Comparison of ENCODE assay signal across 30 cellular contexts in the genomic region with DNA sequence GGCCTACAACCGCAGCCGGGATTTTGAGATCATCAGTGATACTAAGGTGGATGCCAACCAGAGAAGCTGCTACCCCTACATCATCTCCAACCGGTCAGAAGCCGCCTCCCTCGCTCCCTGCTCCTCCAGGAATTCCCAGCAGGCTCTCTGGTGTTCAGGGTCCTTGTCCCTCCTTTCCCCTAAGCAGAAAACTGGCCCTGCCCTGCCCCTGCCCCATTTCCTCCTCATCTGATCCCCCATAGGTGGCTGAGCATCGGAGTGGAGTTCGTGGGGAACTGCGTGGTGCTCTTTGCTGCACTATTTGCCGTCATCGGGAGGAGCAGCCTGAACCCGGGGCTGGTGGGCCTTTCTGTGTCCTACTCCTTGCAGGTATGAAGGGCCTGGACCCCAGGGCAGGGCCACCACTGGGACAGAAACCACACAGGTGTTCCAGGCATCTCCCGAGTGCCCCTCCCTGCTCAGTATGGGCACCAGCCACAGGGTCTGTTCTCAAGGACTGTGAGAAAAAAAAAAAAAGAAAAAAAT.
"Had no signal": no experiment of that assay in that cellular context is flagged by ENCODE, and none has a peak within 500 bp of the region (broad histone marks: within the 10 kb centered on the region; RNA-seq: fewer than 3 reads in every experiment).

No MANE protein-coding gene starts in this region.

- H3K36me3 ChIP-seq: colonic mucosa, esophagus muscularis mucosa, heart right ventricle, neural progenitor cell, prostate gland, right atrium auricular region, sigmoid colon, transverse colon, vagina had no signal

- H3K36me3 Mint-ChIP-seq: immature natural killer cell; memory B cell; mesothelial cell of epicardium; naive B cell; neural progenitor cell; stimulated activated memory B cell treated with anti-CD40 and anti-IgM and Interleukin-4, amounts not matched to agents 10 μg/mL and 1 μg/mL and 100 μg/mL, for 72 hours had no signal

- H3K27me3 ChIP-seq: colonic mucosa, esophagus muscularis mucosa, heart right ventricle, neural progenitor cell, right atrium auricular region, sigmoid colon, transverse colon, vagina had no signal

- H3K4me1 ChIP-seq: neural progenitor cell, parathyroid adenoma, prostate gland had no signal

- H3K4me3 ChIP-seq: colonic mucosa, esophagus muscularis mucosa, heart right ventricle, lung, mucosa of descending colon, neural progenitor cell, prostate gland, right atrium auricular region, sigmoid colon, thoracic aorta, transverse colon, vagina had no signal

- H3K4me1 Mint-ChIP-seq: stimulated activated memory B cell treated with anti-CD40 and anti-IgM and Interleukin-4, amounts not matched to agents 10 μg/mL and 1 μg/mL and 100 μg/mL, for 72 hours had no signal

- H3K27ac Mint-ChIP-seq: dendritic cell treated with granulocyte-macrophage colony-stimulating factor and Interleukin-4, amounts not matched to agents 40 ng/mL and 50 ng/mL, for 4 days; immature natural killer cell; memory B cell; mesothelial cell of epicardium; naive B cell; nephron; stimulated activated memory B cell treated with anti-CD40 and anti-IgM and Interleukin-4, amounts not matched to agents 10 μg/mL and 1 μg/mL and 100 μg/mL, for 72 hours had no signal

- H2AFZ ChIP-seq: neural progenitor cell, parathyroid adenoma had no signal

- H3K27ac ChIP-seq: colonic mucosa, esophagus muscularis mucosa, heart right ventricle, neural progenitor cell, parathyroid adenoma, prostate gland, right atrium auricular region, sigmoid colon, thoracic aorta, transverse colon, vagina had no signal

- H3K4me3 Mint-ChIP-seq: dendritic cell treated with granulocyte-macrophage colony-stimulating factor and Interleukin-4, amounts not matched to agents 40 ng/mL and 50 ng/mL, for 4 days; immature natural killer cell; memory B cell; mesothelial cell of epicardium; naive B cell; nephron; neural progenitor cell; stimulated activated memory B cell treated with anti-CD40 and anti-IgM and Interleukin-4, amounts not matched to agents 10 μg/mL and 1 μg/mL and 100 μg/mL, for 72 hours had no signal

- DNase-seq: colonic mucosa; effector CD8-positive, alpha-beta T cell; foreskin melanocyte; glutamatergic neuron; heart right ventricle; hippocampal formation; immature natural killer cell; islet precursor cell; left ventricle myocardium superior; mucosa of descending colon; naive B cell; sigmoid colon; stimulated activated CD4-positive, alpha-beta T cell treated with anti-CD3 and anti-CD28 coated beads, Interleukin-2, amount 100 ng/mL, for 24 hours; stimulated activated CD4-positive, alpha-beta T cell treated with anti-CD3 and anti-CD28 coated beads, Interleukin-4, amount 100 ng/mL, for 4 hours; stimulated activated naive CD8-positive, alpha-beta T cell treated with anti-CD3 and anti-CD28 coated beads, Interleukin-15, Interleukin-2, amounts not matched to agents 100 U/mL and 50 U/mL, for 24 hours; substantia nigra; transverse colon had no signal

- ATAC-seq: heart right ventricle; left ventricle myocardium superior; mucosa of descending colon; stimulated activated memory B cell treated with anti-CD40 and anti-IgM and Interleukin-4, amounts not matched to agents 10 μg/mL and 1 μg/mL and 100 μg/mL, for 72 hours; stimulated activated naive CD8-positive, alpha-beta T cell treated with anti-CD3 and anti-CD28 coated beads, Interleukin-15, Interleukin-2, amounts not matched to agents 100 U/mL and 50 U/mL, for 24 hours had no signal

- H3K9me3 ChIP-seq: colonic mucosa, esophagus muscularis mucosa, heart right ventricle, mucosa of descending colon, prostate gland, right atrium auricular region, sigmoid colon, thoracic aorta, transverse colon, vagina had no signal

- H3K9ac ChIP-seq: neural progenitor cell, parathyroid adenoma had no signal

- H3K9me3 Mint-ChIP-seq: dendritic cell treated with granulocyte-macrophage colony-stimulating factor and Interleukin-4, amounts not matched to agents 40 ng/mL and 50 ng/mL, for 4 days; memory B cell; mesothelial cell of epicardium; naive B cell; nephron; neural progenitor cell; stimulated activated memory B cell treated with anti-CD40 and anti-IgM and Interleukin-4, amounts not matched to agents 10 μg/mL and 1 μg/mL and 100 μg/mL, for 72 hours had no signal

- H3K4me2 ChIP-seq: neural progenitor cell had no signal
